27 cellular contexts compared by ENCODE assay signal in the genomic region with DNA sequence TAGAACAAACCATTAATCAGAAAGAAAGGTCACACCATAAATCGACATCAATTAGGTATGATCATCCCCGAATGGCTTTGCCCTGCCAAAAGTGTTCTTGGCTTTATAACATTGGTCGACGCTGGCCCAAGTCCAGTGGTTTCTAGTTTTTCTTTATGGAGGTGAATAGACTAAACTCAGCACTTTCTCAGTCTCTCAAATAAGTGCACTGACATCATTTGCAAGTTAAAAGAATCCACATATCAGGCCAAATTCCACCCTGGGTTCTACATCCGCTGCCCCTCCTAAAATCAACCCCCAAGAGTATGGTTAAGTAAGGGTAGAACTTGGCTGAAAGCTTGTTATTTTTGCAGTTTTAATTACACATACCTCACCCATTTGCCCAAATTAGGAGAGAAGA.
"Had no signal": no experiment of that assay in that cellular context is flagged by ENCODE, and none has a peak within 500 bp of the region (broad histone marks: within the 10 kb centered on the region; RNA-seq: fewer than 3 reads in every experiment).

No MANE protein-coding gene starts in this region.

- H3K27me3 Mint-ChIP-seq: progenitor cell of endocrine pancreas, type B pancreatic cell had no signal

- ATAC-seq: left colon; left lung; lower lobe of right lung; natural killer cell; stimulated activated effector memory CD8-positive, alpha-beta T cell treated with anti-CD3 and anti-CD28 coated beads, Interleukin-12 subunit alpha, Interleukin-12 subunit beta, amount 100 ng/mL, for 72 hours had no signal

- H2AFZ ChIP-seq: neural progenitor cell, parathyroid adenoma had no signal

- H3K4me3 Mint-ChIP-seq: immature natural killer cell; natural killer cell; nephron progenitor cell; neural progenitor cell; stimulated activated effector memory CD8-positive, alpha-beta T cell treated with anti-CD3 and anti-CD28 coated beads, Interleukin-12 subunit alpha, Interleukin-12 subunit beta, amount 100 ng/mL, for 72 hours; stimulated activated naive CD8-positive, alpha-beta T cell treated with anti-CD3 and anti-CD28 coated beads, Interleukin-15, Interleukin-2, amounts not matched to agents 100 ng/mL and 50 ng/mL, for 24 hours; type B pancreatic cell had no signal

- H3K36me3 Mint-ChIP-seq: immature natural killer cell; natural killer cell; neural progenitor cell; stimulated activated effector memory CD8-positive, alpha-beta T cell treated with anti-CD3 and anti-CD28 coated beads, Interleukin-12 subunit alpha, Interleukin-12 subunit beta, amount 100 ng/mL, for 72 hours; type B pancreatic cell had no signal

- H3K27ac Mint-ChIP-seq: immature natural killer cell; natural killer cell; nephron progenitor cell; neural progenitor cell; progenitor cell of endocrine pancreas; stimulated activated effector memory CD8-positive, alpha-beta T cell treated with anti-CD3 and anti-CD28 coated beads, Interleukin-12 subunit alpha, Interleukin-12 subunit beta, amount 100 ng/mL, for 72 hours; stimulated activated naive CD8-positive, alpha-beta T cell treated with anti-CD3 and anti-CD28 coated beads, Interleukin-15, Interleukin-2, amounts not matched to agents 100 ng/mL and 50 ng/mL, for 24 hours; type B pancreatic cell had no signal

- DNase-seq: hypothalamus; immature natural killer cell; kidney; left colon; left lung; lower lobe of right lung; mammary epithelial cell; mesenchymal stem cell; natural killer cell; nephron progenitor cell; occipital lobe; sigmoid colon; small intestine; spleen; stimulated activated CD4-positive, alpha-beta T cell treated with anti-CD3 and anti-CD28 coated beads, Interleukin-4, amount 100 ng/mL, for 24 hours; stimulated activated naive CD4-positive, alpha-beta T cell; uterus had no signal

- H3K36me3 ChIP-seq: left lung, lower lobe of right lung, neural progenitor cell, neutrophil, right atrium auricular region, sigmoid colon, spleen, suprapubic skin, tibial nerve, uterus had no signal

- H3K9ac ChIP-seq: neural progenitor cell, parathyroid adenoma had no signal

- H3K27ac ChIP-seq: left lung, lower lobe of right lung, neural progenitor cell, neutrophil, parathyroid adenoma, right atrium auricular region, sigmoid colon, spleen, suprapubic skin, uterus had no signal

- H3K4me1 Mint-ChIP-seq: immature natural killer cell; natural killer cell; neural progenitor cell; stimulated activated effector memory CD8-positive, alpha-beta T cell treated with anti-CD3 and anti-CD28 coated beads, Interleukin-12 subunit alpha, Interleukin-12 subunit beta, amount 100 ng/mL, for 72 hours had no signal

- H3K9me3 Mint-ChIP-seq: natural killer cell had no signal

- H3K4me1 ChIP-seq: left lung, lower lobe of right lung, parathyroid adenoma, right atrium auricular region, sigmoid colon, spleen, suprapubic skin, uterus had no signal

- H3K27me3 ChIP-seq: left lung, neural progenitor cell, neutrophil, right atrium auricular region, sigmoid colon, suprapubic skin, tibial nerve, uterus had no signal

- H3K79me2 ChIP-seq: parathyroid adenoma had no signal

- H3K9me3 ChIP-seq: left lung, lower lobe of right lung, neutrophil, sigmoid colon, suprapubic skin, uterus had no signal

- H3K4me3 ChIP-seq: left lung, lower lobe of right lung, neural progenitor cell, right atrium auricular region, sigmoid colon, spleen, suprapubic skin, tibial nerve, uterus had no signal

- H3K4me2 ChIP-seq: neural progenitor cell had no signal
